ENCODE assay signal across 2 cellular contexts in genomic region chr11:93571612-93572011, GRCh38.
TF ChIP-seq lines count a peak whose summit lies in the region.

No MANE protein-coding gene starts in this region.

TF ChIP-seq in HepG2, 621 proteins besides CTCF, POLR2A, EP300 and RAD21:
- TF ChIP-seq NR1H2 (CRISPR knock-in tag; IDR thresholded peaks at IDR 0.05; ENCODE audit: borderline replicate concordance, low read depth) (no peak), ZNF724P (CRISPR knock-in tag; IDR thresholded peaks at IDR 0.05; ENCODE audit: borderline replicate concordance) (no peak), ZNF589 (CRISPR knock-in tag; conservative IDR thresholded peaks at IDR 0.05) (no peak), HOXA5 (CRISPR knock-in tag; IDR thresholded peaks at IDR 0.05) (no peak), SRSF1 (optimal IDR thresholded peaks at IDR 0.05; ENCODE audit: low read depth, low read length) (no peak), HDAC2 (CRISPR knock-in tag; IDR thresholded peaks at IDR 0.05) (no peak), ERF (CRISPR knock-in tag; IDR thresholded peaks at IDR 0.05) (no peak), ZNF260 (CRISPR knock-in tag; IDR thresholded peaks at IDR 0.05; ENCODE audit: borderline replicate concordance, low read depth) (no peak), ZHX1 (CRISPR knock-in tag; IDR thresholded peaks at IDR 0.05; ENCODE audit: low read depth) (no peak), LBX2 (CRISPR knock-in tag; IDR thresholded peaks at IDR 0.05; ENCODE audit: borderline replicate concordance) (no peak), ZMYM3 (CRISPR knock-in tag; IDR thresholded peaks at IDR 0.05) (no peak), KDM2A (CRISPR knock-in tag; IDR thresholded peaks at IDR 0.05; ENCODE audit: borderline replicate concordance, low read depth) (no peak), TOPORS (CRISPR knock-in tag; IDR thresholded peaks at IDR 0.05) (no peak), ZNF329 (CRISPR knock-in tag; IDR thresholded peaks at IDR 0.05; ENCODE audit: low read depth) (no peak)

TF ChIP-seq in WTC11, 78 proteins besides CTCF, POLR2A, EP300 and RAD21:
- TF ChIP-seq GRHL2 (CRISPR knock-in tag; IDR thresholded peaks at IDR 0.05; ENCODE audit: insufficient replicate concordance, severe bottlenecking), result no peak
- TF ChIP-seq ZNF121 (CRISPR knock-in tag; IDR thresholded peaks at IDR 0.05), result no peak
